Comparison of ENCODE assay signal across 8 cellular contexts in genomic region chr9:19464764-19465570, GRCh38. TPM values are rescaled to one million over a fixed set of nuclear protein-coding genes. Genes with fewer than 3 reads are reported as not detected.
DNase-seq lines count a peak whose midpoint lies in the region; ATAC-seq lines count a peak whose summit lies in the region.

No MANE protein-coding gene starts in this region.

- peaks cover 8% of the 10 kb centered on the region for H3K4me1 ChIP-seq in adipocyte (ENCODE audit: control insufficient read depth, insufficient read depth, low read length)
- H3K4me1 ChIP-seq in right cardiac atrium (ENCODE audit: control insufficient read depth, insufficient read depth, low read length), result no peaks in the 10 kb centered on the region

- H3K9ac ChIP-seq in adipocyte (ENCODE audit: low read length), result peak overlapping the region; percentile 61

- DNase-seq in DMS 273 (lab: John Stamatoyannopoulos, UW; ENCODE audit: unreplicated experiment), result peak; percentile 92
- DNase-seq in HUDEP-2 (lab: John Stamatoyannopoulos, UW; ENCODE audit: unreplicated experiment in 76 of 76), result peak in 75 of 76 experiments; percentile 15 to 95 (median 74)
- DNase-seq in T follicular helper cell (ENCODE audit: low read depth), result peak; percentile 61
- peak; percentile 56 for DNase-seq in adipocyte (ENCODE audit: low read depth)
- peak; percentile 80 to 91 (median 86) for DNase-seq in right cardiac atrium
- DNase-seq in pulmonary artery endothelial cell (ENCODE audit: low read depth, low spot score), result peak; percentile 13
- peak; percentile 78 for DNase-seq in ureter (ENCODE audit: low spot score)

- intact Hi-C loops in right cardiac atrium (cut with DNase I), result no loop called here

- H3K27me3 ChIP-seq in adipocyte (replicated peaks; ENCODE audit: control insufficient read depth, insufficient read depth, low read length) (no peaks in the 10 kb centered on the region), right cardiac atrium (ENCODE audit: control insufficient read depth, insufficient read depth) (no peaks in the 10 kb centered on the region)

- H3K4me3 ChIP-seq in adipocyte (ENCODE audit: low read length) (peak overlapping the region; percentile 70), right cardiac atrium (ENCODE audit: low read length) (peak overlapping the region; percentile 62)

- no peak overlapping the region for H3K27ac ChIP-seq in right cardiac atrium (ENCODE audit: low read length)

- ATAC-seq in GM21423 (IDR thresholded peaks at IDR 0.05; ENCODE audit: unreplicated experiment) (peak; percentile 93), right cardiac atrium (peak; percentile 91 to 92)

- WGBS in right cardiac atrium, result 14% methylated on average over 49 of the region's 49 CpGs

- H3K9me3 ChIP-seq in adipocyte (ENCODE audit: control insufficient read depth, low read length), result no peaks in the 10 kb centered on the region
- no peaks in the 10 kb centered on the region for H3K9me3 ChIP-seq in right cardiac atrium (ENCODE audit: control insufficient read depth, low read length)

- no peaks in the 10 kb centered on the region for H3K36me3 ChIP-seq in adipocyte (ENCODE audit: control insufficient read depth, insufficient read depth, low read length, severe bottlenecking)

RNA-seq across cellular contexts. Expression of gene ACER2, which starts 56.2 kb away (rescaled TPM):
- total RNA-seq in right cardiac atrium, result 1 to 10 TPM; 2.3 to 4.8 (median 4.1) TPM
- polyA plus RNA-seq in right cardiac atrium, result 2.9 TPM
- total RNA-seq in pulmonary artery endothelial cell, result 5.5 and 8.1 TPM in 2 replicates
- 213 TPM for total RNA-seq in ureter

Comparison
In these comparisons a context has a peak if more than half of its experiments do, and no peak if none do; other contexts are left out.
1. DNase-seq: peak in every context shown above with its lines; median percentile 92 in DMS 273; 86 in right cardiac atrium; 78 in ureter; 74 in HUDEP-2; 61 in T follicular helper cell; 56 in adipocyte; 13 in pulmonary artery endothelial cell.
2. RNA of gene ACER2, which starts 56.2 kb away (total RNA-seq): 213 TPM in ureter (single experiment); 5.5 to 8.1 TPM in pulmonary artery endothelial cell and 2.3 to 4.8 TPM in right cardiac atrium; every median in the first group is over 10 times any median in the second.